Comparison of ENCODE assay signal across 20 cellular contexts in the genomic region with DNA sequence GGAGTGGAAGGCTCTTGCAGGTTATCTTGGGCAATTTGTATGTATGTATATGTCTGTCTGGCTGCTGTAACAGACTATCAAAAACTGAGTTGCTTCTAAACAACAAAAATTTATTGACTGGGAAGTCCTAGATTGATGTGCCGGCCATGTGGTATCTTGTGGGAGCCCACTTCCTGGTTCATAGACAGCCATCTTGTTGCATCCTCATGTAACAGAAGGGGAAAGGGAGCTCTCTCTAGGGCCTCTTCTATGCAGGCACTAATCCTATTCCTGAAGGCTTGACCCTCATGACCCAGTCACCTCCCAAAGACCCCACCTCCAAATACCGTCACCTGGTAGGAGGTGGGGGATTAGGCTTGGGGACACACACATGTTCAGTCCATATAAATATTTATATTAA. TPM values are rescaled to one million over a fixed set of nuclear protein-coding genes. Genes with fewer than 3 reads are reported as not detected.
DNase-seq lines count a peak whose midpoint lies in the region; ATAC-seq, FAIRE-seq and TF ChIP-seq lines count a peak whose summit lies in the region.
"Had no signal": no experiment of that assay in that cellular context is flagged by ENCODE, and none has a peak within 500 bp of the region (broad histone marks: within the 10 kb centered on the region; RNA-seq: fewer than 3 reads in every experiment).

No MANE protein-coding gene starts in this region.

- H3K27me3 ChIP-seq in DND-41 (ENCODE audit: insufficient read depth, low read length, poor library complexity), result peaks cover 7% of the 10 kb centered on the region
- H3K27me3 ChIP-seq in Karpas-422 (ENCODE audit: low read length), result 0 out of 2 replicates have a peak, but pooled peaks cover 2% of the 10 kb centered on the region
- H3K27me3 ChIP-seq in GM12878 (replicated peaks in 1 of 2; ENCODE audit: control insufficient read depth in 2 of 2, insufficient read depth in 2 of 2, low read length in 1 of 2), result no peaks in the 10 kb centered on the region; a peak in 1 of 4 replicates
- H3K27me3 ChIP-seq in skeletal muscle satellite cell (ENCODE audit: control insufficient read depth, insufficient read depth, low read length), result no peaks in the 10 kb centered on the region
- H3K27me3 ChIP-seq: MG63, Peyer's patch, SJSA1 had no signal

- H3K9ac ChIP-seq in DND-41 (ENCODE audit: low read depth, low read length) (no peak overlapping the region), Karpas-422 (ENCODE audit: low read length) (no peak overlapping the region), GM12878 (ENCODE audit: control insufficient read depth, insufficient read depth, low read length) (no peak overlapping the region), skeletal muscle satellite cell (ENCODE audit: low read depth, low read length) (peak overlapping the region; percentile 28)

- POLR2A ChIA-PET in GM12878 (lab: Charles Lee), result interaction anchor here (0.8 kb wide), 1 partner anchor 13 kb away, joined by 3 read pairs; no protein-coding TSS in a partner anchor

- no peak for TF ChIP-seq EP300 in GM12878 (IDR thresholded peaks at IDR 0.05; ENCODE audit: borderline replicate concordance in 1 of 2, control insufficient read depth in 1 of 2, low read depth in 2 of 2, low read length in 2 of 2)

- no peaks in the 10 kb centered on the region for H3K4me1 Mint-ChIP-seq in progenitor cell of endocrine pancreas (ENCODE audit: low read depth)

- H4K20me1 ChIP-seq in DND-41 (ENCODE audit: insufficient read depth, low read length), result no peaks in the 10 kb centered on the region
- H4K20me1 ChIP-seq in Karpas-422 (ENCODE audit: insufficient read depth, low read depth, low read length), result no peaks in the 10 kb centered on the region
- H4K20me1 ChIP-seq in GM12878 (ENCODE audit: control insufficient read depth, insufficient read depth), result no peaks in the 10 kb centered on the region

- FAIRE-seq in GM12878 (lab: Jason Lieb, UNC), result no peak
- FAIRE-seq: HepG2 had no signal

- in situ Hi-C loops in GM12878 (cut with MboI), result no loop called here

- no peaks in the 10 kb centered on the region for H3K9me2 ChIP-seq in Karpas-422 (replicated peaks; ENCODE audit: insufficient read depth, low read length)

- H3K4me2 ChIP-seq in DND-41 (ENCODE audit: insufficient read depth, low read length), result no peak overlapping the region
- H3K4me2 ChIP-seq in Karpas-422 (ENCODE audit: low read depth, low read length, poor library complexity, severe bottlenecking), result no peak overlapping the region
- H3K4me2 ChIP-seq in GM12878 (ENCODE audit: control insufficient read depth, insufficient read depth), result no peak overlapping the region
- no peak overlapping the region for H3K4me2 ChIP-seq in skeletal muscle satellite cell (ENCODE audit: low read length)

- DNase-seq in DND-41, result no peak
- DNase-seq in Karpas-422, result no peak
- DNase-seq in GM12878 (ENCODE audit: low read depth, low spot score), result no peak
- no peak for DNase-seq in progenitor cell of endocrine pancreas (ENCODE audit: low spot score, unreplicated experiment)
- no peak for DNase-seq in stimulated activated CD4-positive, alpha-beta T cell treated with anti-CD3 and anti-CD28 coated beads, Interleukin-2, amount 100 ng/mL, for 48 hours
- DNase-seq in NCI-H1436 (lab: John Stamatoyannopoulos, UW), result no peak
- DNase-seq: ACHN, C1 segment of cervical spinal cord, GDM1, GOT3, MG63, NCI-H1092, NCI-H146, NCI-H2029 treated with DMSO at 0.1 percent for 48 hours, NCI-H2171, NCI-H526, Peyer's patch had no signal

- no peak overlapping the region for H3K4me3 Mint-ChIP-seq in progenitor cell of endocrine pancreas (ENCODE audit: low read depth)

- ATAC-seq in DND-41 (ENCODE audit: insufficient read depth, low read depth), result no peak
- ATAC-seq in GM12878, result no peak
- ATAC-seq: HepG2 had no signal

- H3K79me2 ChIP-seq in DND-41 (ENCODE audit: insufficient read depth, low read length), result no peaks in the 10 kb centered on the region
- no peaks in the 10 kb centered on the region for H3K79me2 ChIP-seq in Karpas-422 (ENCODE audit: low read length)
- no peaks in the 10 kb centered on the region for H3K79me2 ChIP-seq in GM12878 (ENCODE audit: control insufficient read depth, insufficient read depth, low read length)

- H3K4me3 ChIP-seq in DND-41 (ENCODE audit: low read depth in 1 of 2, low read length in 2 of 2), result no peak overlapping the region
- H3K4me3 ChIP-seq in Karpas-422 (ENCODE audit: low read length), result no peak overlapping the region
- H3K4me3 ChIP-seq in GM12878, result no peak overlapping the region
- H3K4me3 ChIP-seq in skeletal muscle satellite cell (ENCODE audit: low read length), result no peak overlapping the region
- H3K4me3 ChIP-seq: MG63, SJSA1 had no signal

- intact Hi-C loops in GM12878 (cut with micrococcal nuclease; ENCODE audit: unreplicated experiment), result loop anchor here (5.0 kb wide), 1 partner anchor 33 kb away; no protein-coding TSS in a partner anchor

- H3K27ac Mint-ChIP-seq in progenitor cell of endocrine pancreas, result no peak overlapping the region

- CTCF ChIA-PET in GM12878 (lab: Yijun Ruan, JAX), result interaction anchor here (1.0 kb wide), 1 partner anchor 59 kb away, joined by 6 read pairs; no protein-coding TSS in a partner anchor

- no peaks in the 10 kb centered on the region for H3K36me3 Mint-ChIP-seq in progenitor cell of endocrine pancreas (ENCODE audit: insufficient read depth)

- H2AFZ ChIP-seq in DND-41 (ENCODE audit: low read depth, low read length) (peak overlapping the region; percentile 64), Karpas-422 (ENCODE audit: low read length) (peak overlapping the region; percentile 90), GM12878 (ENCODE audit: control insufficient read depth, low read depth, low read length) (peak overlapping the region; percentile 39)

- TF ChIP-seq POLR2A in GM12878 (IDR thresholded peaks at IDR 0.05; ENCODE audit: low read depth, low read length), result no peak

- no TSS peak for BruUV-seq in GM12878 (replicated peaks; lab: Mats Ljungman, UMichigan)

- H3K4me1 ChIP-seq in DND-41 (ENCODE audit: insufficient read depth, low read length), result no peaks in the 10 kb centered on the region
- H3K4me1 ChIP-seq in Karpas-422 (ENCODE audit: low read length), result no peaks in the 10 kb centered on the region
- no peaks in the 10 kb centered on the region for H3K4me1 ChIP-seq in GM12878 (ENCODE audit: control insufficient read depth, insufficient read depth, low read length)
- H3K4me1 ChIP-seq in skeletal muscle satellite cell (ENCODE audit: control insufficient read depth, insufficient read depth, low read length), result peaks cover 26% of the 10 kb centered on the region
- H3K4me1 ChIP-seq: SJSA1 had no signal

- no peak for TF ChIP-seq CTCF in DND-41 (IDR thresholded peaks at IDR 0.05; ENCODE audit: borderline replicate concordance, extremely low read depth, low read length, poor library complexity, severe bottlenecking)
- no peak for TF ChIP-seq CTCF in GM12878 (IDR thresholded peaks at IDR 0.05 in 2 of 3, conservative IDR thresholded peaks at IDR 0.05 in 1 of 3; ENCODE audit: control insufficient read depth in 2 of 3, extremely low read depth in 1 of 3, insufficient read depth in 1 of 3, low read depth in 3 of 3, low read length in 3 of 3)
- no peak for TF ChIP-seq CTCF in progenitor cell of endocrine pancreas (IDR thresholded peaks at IDR 0.05; ENCODE audit: unreplicated experiment)

- no peak overlapping the region for H3K27ac ChIP-seq in DND-41 (ENCODE audit: low read length)
- no peak overlapping the region for H3K27ac ChIP-seq in Karpas-422 (ENCODE audit: low read length)
- H3K27ac ChIP-seq in GM12878 (ENCODE audit: control insufficient read depth, insufficient read depth), result no peak overlapping the region
- H3K27ac ChIP-seq: SJSA1 had no signal

- no peaks in the 10 kb centered on the region for H3K27me3 Mint-ChIP-seq in progenitor cell of endocrine pancreas

- H3K9me3 ChIP-seq in DND-41 (ENCODE audit: insufficient read depth, low read length, severe bottlenecking) (no peaks in the 10 kb centered on the region), Karpas-422 (ENCODE audit: low read length) (no peaks in the 10 kb centered on the region), GM12878 (replicated peaks; ENCODE audit: control insufficient read depth, insufficient read depth, low read length) (no peaks in the 10 kb centered on the region; the same call in 2 of the 3 replicates), skeletal muscle satellite cell (replicated peaks; ENCODE audit: low read length) (no peaks in the 10 kb centered on the region)
- H3K9me3 ChIP-seq: Peyer's patch, SJSA1 had no signal

- H3K36me3 ChIP-seq in DND-41 (ENCODE audit: insufficient read depth, low read length), result no peaks in the 10 kb centered on the region
- no peaks in the 10 kb centered on the region for H3K36me3 ChIP-seq in Karpas-422 (ENCODE audit: insufficient read depth, low read length)
- no peaks in the 10 kb centered on the region for H3K36me3 ChIP-seq in GM12878 (ENCODE audit: control insufficient read depth in 2 of 2, insufficient read depth in 2 of 2, low read length in 1 of 2)
- no peaks in the 10 kb centered on the region for H3K36me3 ChIP-seq in skeletal muscle satellite cell (ENCODE audit: insufficient read depth, low read length)
- H3K36me3 ChIP-seq: MG63, Peyer's patch, SJSA1 had no signal

- WGBS in GM12878 (ENCODE audit: insufficient coverage, insufficient replicate concordance, low lambda C conversion rate, missing lambda C conversion rate), result 32% methylated on average over 2 of the region's 2 CpGs

- no peaks in the 10 kb centered on the region for H3K9me3 Mint-ChIP-seq in progenitor cell of endocrine pancreas (ENCODE audit: low read depth)

- no peak for TF ChIP-seq RAD21 in GM12878 (IDR thresholded peaks at IDR 0.05; ENCODE audit: insufficient read depth, low read depth, low read length)

- RAD21 ChIA-PET in GM12878 (lab: Charles Lee; ENCODE audit: unreplicated experiment), result no interaction called here

- SMC1A ChIA-PET in GM12878 (lab: Charles Lee; ENCODE audit: uncharacterized antibody, unreplicated experiment), result interaction anchor here (1.3 kb wide), 1 partner anchor 17 kb away, joined by 3 read pairs; no protein-coding TSS in a partner anchor

RNA-seq across cellular contexts. Expression of a gene that starts 9.2 kb away (rescaled TPM):
- total RNA-seq in Karpas-422 (2014; rRNA removed; shearing (Covaris generic); ENCODE audit: low replicate concordance), result 0.04 and 0.15 TPM in 2 replicates
- 0.12 TPM in 1 of 2 replicates, not detected in the other for total RNA-seq in GM12878 (2013; cell fraction: nucleolus; rRNA removed)
- 0.05 TPM in 1 of 2 replicates, not detected in the other for total RNA-seq in GM12878 (2014; rRNA removed)
- total RNA-seq in GM12878 (2014; rRNA removed; fragmentation: Illumina TruSeq; extraction: Trizol), result 0.09 TPM in 2 replicates
- total RNA-seq in GM12878 (2021), result 0.08 and 0.11 TPM in 2 replicates
- not detected for polyA plus RNA-seq in GM12878 (2011; ENCODE audit: low read depth)
- polyA plus RNA-seq in GM12878 (2011; rRNA removed), result 0.04 and 0.33 TPM in 2 replicates
- polyA plus RNA-seq in GM12878 (2011; cell fraction: cytosol; rRNA removed), result not detected in 2 replicates
- 0.03 TPM in 1 of 2 replicates, not detected in the other for polyA plus RNA-seq in GM12878 (2011; cell fraction: nucleus; rRNA removed)
- not detected in 2 replicates for polyA plus RNA-seq in GM12878 (2012)
- 0.03 TPM in 1 of 2 replicates, not detected in the other for polyA plus RNA-seq in GM12878 (2014; fragmentation: Illumina TruSeq; extraction: Trizol)
- polyA plus RNA-seq in GM12878 (2014; fragmentation: Nextera tagmentation; extraction: Ambion mirVana), result under 1 TPM; 0.04 to 0.10 TPM
- 0.04 and 0.08 TPM in 2 replicates for polyA plus RNA-seq in GM12878 (2014; rRNA removed)
- under 1 TPM in 1 of 2 experiments, not detected in 1; 0.23 TPM for polyA plus RNA-seq in GM12878 (2016; fragmentation: Nextera tagmentation; extraction: Ambion mirVana)
- polyA minus RNA-seq in GM12878 (2011; rRNA and poly(A)+ RNA removed), result not detected in 2 replicates
- not detected in 2 replicates for polyA minus RNA-seq in GM12878 (2011; cell fraction: cytosol; rRNA and poly(A)+ RNA removed)
- polyA minus RNA-seq in GM12878 (2011; cell fraction: nucleus; rRNA and poly(A)+ RNA removed), result not detected in 2 replicates
- total RNA-seq in skeletal muscle satellite cell (2012; rRNA removed), result 0.25 and 0.66 TPM in 2 replicates
- total RNA-seq in progenitor cell of endocrine pancreas, result 3.0 and 4.2 TPM in 2 replicates

RNA-seq across cellular contexts. Expression of a gene that starts 50.2 kb away (rescaled TPM):
- total RNA-seq in Karpas-422 (2014; rRNA removed; shearing (Covaris generic); ENCODE audit: low replicate concordance), result 6.4 and 6.7 TPM in 2 replicates
- total RNA-seq in GM12878 (2013; cell fraction: nucleolus; rRNA removed), result 19.7 and 20.8 TPM in 2 replicates
- 5.3 and 6.9 TPM in 2 replicates for total RNA-seq in GM12878 (2014; rRNA removed)
- 6.2 and 6.5 TPM in 2 replicates for total RNA-seq in GM12878 (2014; rRNA removed; fragmentation: Illumina TruSeq; extraction: Trizol)
- 7.3 and 7.6 TPM in 2 replicates for total RNA-seq in GM12878 (2021)
- polyA plus RNA-seq in GM12878 (2011; ENCODE audit: low read depth), result 1.5 TPM
- polyA plus RNA-seq in GM12878 (2011; rRNA removed), result 6.6 and 13.6 TPM in 2 replicates
- 2.0 TPM in 2 replicates for polyA plus RNA-seq in GM12878 (2011; cell fraction: cytosol; rRNA removed)
- 6.0 and 6.3 TPM in 2 replicates for polyA plus RNA-seq in GM12878 (2011; cell fraction: nucleus; rRNA removed)
- polyA plus RNA-seq in GM12878 (2012), result 4.4 and 7.0 TPM in 2 replicates
- 6.5 and 8.8 TPM in 2 replicates for polyA plus RNA-seq in GM12878 (2014; fragmentation: Illumina TruSeq; extraction: Trizol)
- polyA plus RNA-seq in GM12878 (2014; fragmentation: Nextera tagmentation; extraction: Ambion mirVana), result 1 to 10 TPM; 3.8 to 5.1 TPM
- polyA plus RNA-seq in GM12878 (2014; rRNA removed), result 5.9 and 8.1 TPM in 2 replicates
- 10 to 100 TPM; 10.1 to 10.5 TPM for polyA plus RNA-seq in GM12878 (2016; fragmentation: Nextera tagmentation; extraction: Ambion mirVana)
- 5.0 and 7.6 TPM in 2 replicates for polyA minus RNA-seq in GM12878 (2011; rRNA and poly(A)+ RNA removed)
- polyA minus RNA-seq in GM12878 (2011; cell fraction: cytosol; rRNA and poly(A)+ RNA removed), result 1.9 and 2.7 TPM in 2 replicates
- 6.5 and 15.7 TPM in 2 replicates for polyA minus RNA-seq in GM12878 (2011; cell fraction: nucleus; rRNA and poly(A)+ RNA removed)
- total RNA-seq in skeletal muscle satellite cell (2012; rRNA removed), result 63.4 and 94.4 TPM in 2 replicates
- 27.2 and 30.1 TPM in 2 replicates for total RNA-seq in progenitor cell of endocrine pancreas

Comparison
In these comparisons a context has a peak if more than half of its experiments do, and no peak if none do; other contexts are left out.
1. H2AFZ ChIP-seq: peak in every context shown above with its lines; median percentile 90 in Karpas-422; 64 in DND-41; 39 in GM12878.